8 cellular contexts compared by ENCODE assay signal in the genomic region with DNA sequence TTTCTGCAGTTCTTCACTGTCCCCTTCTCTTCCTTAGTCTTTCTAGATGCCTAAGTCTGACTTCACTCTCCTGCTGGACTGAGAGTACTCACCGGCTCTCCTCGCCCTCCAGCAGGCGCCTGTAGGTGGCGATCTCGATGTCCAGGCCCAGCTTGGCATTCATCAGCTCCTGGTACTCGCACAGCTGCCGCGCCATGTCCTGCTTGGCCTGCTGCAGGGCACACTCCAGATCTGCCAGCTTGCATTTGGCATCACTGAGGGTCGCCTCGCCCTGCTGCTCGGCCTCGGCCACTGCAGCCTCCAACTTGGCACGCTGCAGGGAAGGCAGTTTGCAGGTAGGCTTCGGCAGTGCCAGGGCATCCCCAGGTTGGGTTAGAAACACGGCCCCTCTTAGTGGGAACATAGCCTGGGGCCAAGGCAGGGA. TPM values are rescaled to one million over a fixed set of nuclear protein-coding genes. Genes with fewer than 3 reads are reported as not detected.
DNase-seq lines count a peak whose midpoint lies in the region; ATAC-seq, FAIRE-seq and TF ChIP-seq lines count a peak whose summit lies in the region.

No MANE protein-coding gene starts in this region.

- FAIRE-seq in RCC 7860 (lab: Jason Lieb, UNC), result no peak

- POLR2A ChIA-PET in activated CD8-positive, alpha-beta T cell treated with anti-CD3 and anti-CD28 coated beads, Interleukin-2, amount 10 ng/mL, durations not matched to agents 7 days and 5 days (lab: Charles Lee), result interaction anchor here (0.6 kb wide), 1 partner anchor 500 kb away, joined by 3 read pairs; no protein-coding TSS in a partner anchor

- no peak overlapping the region for H3K4me3 Mint-ChIP-seq in activated CD8-positive, alpha-beta T cell treated with anti-CD3 and anti-CD28 coated beads, Interleukin-2, amount 10 ng/mL, durations not matched to agents 7 days and 5 days

- no peaks in the 10 kb centered on the region for H3K36me3 Mint-ChIP-seq in activated CD8-positive, alpha-beta T cell treated with anti-CD3 and anti-CD28 coated beads, Interleukin-2, amount 10 ng/mL, durations not matched to agents 7 days and 5 days (ENCODE audit: low read depth)

- H3K4me1 Mint-ChIP-seq in activated CD8-positive, alpha-beta T cell treated with anti-CD3 and anti-CD28 coated beads, Interleukin-2, amount 10 ng/mL, durations not matched to agents 7 days and 5 days (ENCODE audit: low read depth), result peaks cover 28% of the 10 kb centered on the region

- H3K4me3 ChIP-seq in AG10803 (ENCODE audit: low read length), result no peak overlapping the region
- no peak overlapping the region for H3K4me3 ChIP-seq in HFF-Myc (replicated peaks; ENCODE audit: low read depth, low read length)

- peaks cover 15% of the 10 kb centered on the region for H3K27me3 Mint-ChIP-seq in activated CD8-positive, alpha-beta T cell treated with anti-CD3 and anti-CD28 coated beads, Interleukin-2, amount 10 ng/mL, durations not matched to agents 7 days and 5 days (ENCODE audit: low read depth)

- ATAC-seq in activated CD8-positive, alpha-beta T cell treated with anti-CD3 and anti-CD28 coated beads, Interleukin-2, amount 10 ng/mL, durations not matched to agents 7 days and 5 days, result no peak
- ATAC-seq in GM18870 (IDR thresholded peaks at IDR 0.05; ENCODE audit: unreplicated experiment) (no peak), HG02588 (IDR thresholded peaks at IDR 0.05; ENCODE audit: unreplicated experiment) (no peak)

- H3K9me3 Mint-ChIP-seq in activated CD8-positive, alpha-beta T cell treated with anti-CD3 and anti-CD28 coated beads, Interleukin-2, amount 10 ng/mL, durations not matched to agents 7 days and 5 days (ENCODE audit: insufficient read depth), result no peaks in the 10 kb centered on the region

- DNase-seq in AG10803 (ENCODE audit: low read depth) (peak; percentile 27), HFF-Myc (ENCODE audit: extremely low read depth, low read depth) (no peak), iPS-NIHi7 (ENCODE audit: extremely low spot score) (peak; percentile 43), RCC 7860 (ENCODE audit: low spot score) (no peak), T-helper 2 cell (no peak)
- peak; percentile 36 for DNase-seq in activated CD8-positive, alpha-beta T cell treated with anti-CD3 and anti-CD28 coated beads, Interleukin-2, amount 10 ng/mL, durations not matched to agents 7 days and 5 days

- CTCF ChIA-PET in activated CD8-positive, alpha-beta T cell treated with anti-CD3 and anti-CD28 coated beads, Interleukin-2, amount 10 ng/mL, durations not matched to agents 7 days and 5 days (lab: Charles Lee), result interaction anchor here (0.7 to 3.9 kb wide), 9 partner anchors 8 to 500 kb away, joined by 3 to 18 read pairs (median 4); no protein-coding TSS in a partner anchor

- TF ChIP-seq CTCF in AG10803 (conservative IDR thresholded peaks at IDR 0.05; ENCODE audit: low read length), result peak; percentile 65
- peak; percentile 72 for TF ChIP-seq CTCF in HFF-Myc (IDR thresholded peaks at IDR 0.05; ENCODE audit: low read depth, low read length, missing control alignments)

- H3K27ac Mint-ChIP-seq in activated CD8-positive, alpha-beta T cell treated with anti-CD3 and anti-CD28 coated beads, Interleukin-2, amount 10 ng/mL, durations not matched to agents 7 days and 5 days, result no peak overlapping the region

RNA-seq across cellular contexts. Expression of gene KRT84, which starts 5.2 kb away (rescaled TPM):
- total RNA-seq in activated CD8-positive, alpha-beta T cell treated with anti-CD3 and anti-CD28 coated beads, Interleukin-2, amount 10 ng/mL, durations not matched to agents 7 days and 5 days, result not detected

RNA-seq across cellular contexts. Expression of gene KRT85, which starts 13.0 kb away (rescaled TPM):
- not detected for total RNA-seq in activated CD8-positive, alpha-beta T cell treated with anti-CD3 and anti-CD28 coated beads, Interleukin-2, amount 10 ng/mL, durations not matched to agents 7 days and 5 days

RNA-seq across cellular contexts. Expression of gene KRT82, which starts 25.9 kb away (rescaled TPM):
- total RNA-seq in activated CD8-positive, alpha-beta T cell treated with anti-CD3 and anti-CD28 coated beads, Interleukin-2, amount 10 ng/mL, durations not matched to agents 7 days and 5 days, result not detected

RNA-seq across cellular contexts. Expression of gene KRT75, which starts 53.9 kb away (rescaled TPM):
- total RNA-seq in activated CD8-positive, alpha-beta T cell treated with anti-CD3 and anti-CD28 coated beads, Interleukin-2, amount 10 ng/mL, durations not matched to agents 7 days and 5 days, result not detected

RNA-seq across cellular contexts. Expression of gene KRT83, which starts 59.1 kb away (rescaled TPM):
- total RNA-seq in activated CD8-positive, alpha-beta T cell treated with anti-CD3 and anti-CD28 coated beads, Interleukin-2, amount 10 ng/mL, durations not matched to agents 7 days and 5 days, result not detected

Comparison
In these comparisons a context has a peak if more than half of its experiments do, and no peak if none do; other contexts are left out.
1. DNase-seq: peak in AG10803 (single experiment), activated CD8-positive, alpha-beta T cell treated with anti-CD3 and anti-CD28 coated beads, Interleukin-2, amount 10 ng/mL, durations not matched to agents 7 days and 5 days (single experiment) and iPS-NIHi7 (single experiment); none in HFF-Myc (single experiment), RCC 7860 (single experiment) and T-helper 2 cell (0 of 5).